Comparison of ENCODE assay signal across 11 cellular contexts in genomic region chr10:129531969-129532660, GRCh38.
DNase-seq lines count a peak whose midpoint lies in the region; ATAC-seq and TF ChIP-seq lines count a peak whose summit lies in the region.
"Had no signal": no experiment of that assay in that cellular context is flagged by ENCODE, and none has a peak within 500 bp of the region (broad histone marks: within the 10 kb centered on the region; RNA-seq: fewer than 3 reads in every experiment).

No MANE protein-coding gene starts in this region.

- H3K36me3 Mint-ChIP-seq in memory B cell = peaks cover 35% of the 10 kb centered on the region
- peaks cover 9% of the 10 kb centered on the region for H3K36me3 Mint-ChIP-seq in effector memory CD8-positive, alpha-beta T cell (ENCODE audit: insufficient read depth)

- H3K36me3 ChIP-seq in HUES64 (ENCODE audit: insufficient read depth, low read length) = no peaks in the 10 kb centered on the region
- no peaks in the 10 kb centered on the region for H3K36me3 ChIP-seq in brain microvascular endothelial cell (replicated peaks)

- peak; percentile 10 for DNase-seq in AG09309 (ENCODE audit: low read depth)
- peak; percentile 43 for DNase-seq in brain microvascular endothelial cell
- DNase-seq in memory B cell (ENCODE audit: low spot score in 2 of 2) = no peak
- no peak for DNase-seq in stimulated activated CD4-positive, alpha-beta T cell treated with anti-CD3 and anti-CD28 coated beads, Interleukin-4, amount 100 ng/mL, for 4 hours
- DNase-seq in SKM-1 treated with dmso at 0.1 percent for 144 hours (lab: John Stamatoyannopoulos, UW; ENCODE audit: unreplicated experiment) = no peak
- no peak for DNase-seq in effector memory CD8-positive, alpha-beta T cell

- H3K9ac ChIP-seq in HUES64 (ENCODE audit: low read depth, low read length) = no peak overlapping the region
- H3K9ac ChIP-seq: KMS-11 had no signal

- no peaks in the 10 kb centered on the region for H3K9me3 ChIP-seq in HUES64 (ENCODE audit: insufficient read depth, low read depth, low read length)
- H3K9me3 ChIP-seq: neutrophil had no signal

- peaks cover 14% of the 10 kb centered on the region; the same call in 1 of the 2 replicates for H3K4me1 ChIP-seq in HUES64 (ENCODE audit: insufficient read depth, low read length)

- 97% methylated on average over 10 of the region's 10 CpGs for whole genome bisulfite sequencing in HUES64

- TF ChIP-seq CTCF in AG09309 (IDR thresholded peaks at IDR 0.05; ENCODE audit: control insufficient read depth, insufficient read depth, low read depth, low read length, missing control alignments) (no peak), brain microvascular endothelial cell (IDR thresholded peaks at IDR 0.05; ENCODE audit: low read depth, low read length, missing control alignments) (no peak)

- H3K27ac ChIP-seq in HUES64 (ENCODE audit: low read depth, low read length) (peak overlapping the region; percentile 27), brain microvascular endothelial cell (no peak overlapping the region)
- H3K27ac ChIP-seq: neutrophil had no signal

- peaks cover 2% of the 10 kb centered on the region for H3K9me3 Mint-ChIP-seq in memory B cell
- peaks cover 2 to 17% of the 10 kb centered on the region in 2 donors for H3K9me3 Mint-ChIP-seq in effector memory CD8-positive, alpha-beta T cell

- peak overlapping the region; percentile 68 for H3K27ac Mint-ChIP-seq in memory B cell
- H3K27ac Mint-ChIP-seq in effector memory CD8-positive, alpha-beta T cell = no peak overlapping the region
- H3K27ac Mint-ChIP-seq: activated naive CD4-positive, alpha-beta T cell treated with anti-CD3 and anti-CD28 coated beads, Interleukin-2, amount 50 U/mL, for 72 hours had no signal

- H3K27me3 Mint-ChIP-seq in memory B cell = no peaks in the 10 kb centered on the region
- no peaks in the 10 kb centered on the region for H3K27me3 Mint-ChIP-seq in effector memory CD8-positive, alpha-beta T cell

- ATAC-seq in memory B cell (ENCODE audit: low read depth) (no peak), GM18511 (IDR thresholded peaks at IDR 0.05; ENCODE audit: unreplicated experiment) (no peak)
- ATAC-seq in effector memory CD8-positive, alpha-beta T cell (replicated peaks) = no peak
- ATAC-seq: activated naive CD4-positive, alpha-beta T cell treated with anti-CD3 and anti-CD28 coated beads, Interleukin-2, amount 50 U/mL, for 72 hours had no signal

- H3K4me3 ChIP-seq in AG09309 (ENCODE audit: control insufficient read depth, low read depth, low read length) (no peak overlapping the region), HUES64 (ENCODE audit: low read length) (no peak overlapping the region), brain microvascular endothelial cell (ENCODE audit: low read depth, low read length) (no peak overlapping the region)

- peak overlapping the region; percentile 2 for H3K4me3 Mint-ChIP-seq in memory B cell
- no peak overlapping the region for H3K4me3 Mint-ChIP-seq in effector memory CD8-positive, alpha-beta T cell

- no peaks in the 10 kb centered on the region for H3K27me3 ChIP-seq in HUES64 (ENCODE audit: insufficient read depth, low read length)
- H3K27me3 ChIP-seq in brain microvascular endothelial cell (replicated peaks) = no peaks in the 10 kb centered on the region
- H3K27me3 ChIP-seq: neutrophil had no signal

- in situ Hi-C loops in brain microvascular endothelial cell (cut with HindIII; ENCODE audit: low pct_ligation_motif_present, low sequenced_read_pairs) = no loop called here

- peaks cover 34% of the 10 kb centered on the region for H3K4me1 Mint-ChIP-seq in memory B cell
- H3K4me1 Mint-ChIP-seq in effector memory CD8-positive, alpha-beta T cell (ENCODE audit: low read depth in 2 of 2) = peaks cover 15 to 33% of the 10 kb centered on the region in 2 donors

Comparison
In these comparisons a context has a peak if more than half of its experiments do, and no peak if none do; other contexts are left out.
1. DNase-seq: peak in AG09309 (single experiment) and brain microvascular endothelial cell (single experiment); none in memory B cell (0 of 2), stimulated activated CD4-positive, alpha-beta T cell treated with anti-CD3 and anti-CD28 coated beads, Interleukin-4, amount 100 ng/mL, for 4 hours (0 of 2), SKM-1 treated with dmso at 0.1 percent for 144 hours (single experiment) and effector memory CD8-positive, alpha-beta T cell (0 of 3).